8 cellular contexts compared by ENCODE assay signal in the genomic region with DNA sequence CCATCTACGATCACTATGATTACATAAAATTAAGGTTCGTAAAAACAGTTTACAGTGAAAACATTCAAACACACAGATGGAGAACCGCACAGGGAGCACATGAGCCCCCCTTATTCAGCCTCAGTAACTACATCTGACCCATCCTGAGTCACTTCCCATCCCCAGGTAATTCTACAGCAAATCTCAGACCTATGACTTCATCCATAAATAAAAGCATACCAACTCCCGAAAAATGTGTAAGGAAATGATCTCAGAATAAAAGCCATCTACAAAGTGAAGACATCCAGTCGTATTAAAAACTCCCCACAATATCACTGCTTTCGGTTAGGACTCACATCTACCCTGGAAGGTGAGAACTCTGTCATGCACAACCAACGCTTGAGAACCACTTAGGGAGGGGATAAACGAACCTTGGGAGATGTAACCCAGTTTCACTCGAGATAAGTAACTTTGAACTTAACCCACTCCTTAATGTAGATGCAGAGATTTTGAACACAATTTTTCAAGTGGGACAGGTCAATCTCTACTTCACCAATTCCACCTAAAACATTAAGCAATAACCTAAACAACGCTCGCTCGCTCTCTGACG. TPM values are rescaled to one million over a fixed set of nuclear protein-coding genes. Genes with fewer than 3 reads are reported as not detected.
A peak's percentile ranks its signal among the peaks of the same experiment; 100 is the strongest.
DNase-seq lines count a peak whose midpoint lies in the region; ATAC-seq and TF ChIP-seq lines count a peak whose summit lies in the region.

No MANE protein-coding gene starts in this region.

- peaks cover 27% of the 10 kb centered on the region for H3K4me1 ChIP-seq in CD4-positive, CD25-positive, alpha-beta regulatory T cell (ENCODE audit: control insufficient read depth, insufficient read depth, low read length, poor library complexity, severe bottlenecking)
- peaks cover 35% of the 10 kb centered on the region for H3K4me1 ChIP-seq in KMS-11 (ENCODE audit: low read depth, poor library complexity, severe bottlenecking)
- peaks cover 4% of the 10 kb centered on the region for H3K4me1 ChIP-seq in mesendoderm (ENCODE audit: control insufficient read depth, low read depth, low read length)

- in situ Hi-C loops in brain microvascular endothelial cell (cut with HindIII; ENCODE audit: low pct_ligation_motif_present, low sequenced_read_pairs) = no loop called here

- peak overlapping the region; percentile 91 to 96 (median 92) for H3K4me3 Mint-ChIP-seq in CD4-positive, CD25-positive, alpha-beta regulatory T cell

- H2AFZ ChIP-seq in KMS-11 (ENCODE audit: low read depth) = no peak overlapping the region

- peak overlapping the region; percentile 95 for H3K56ac ChIP-seq in mesendoderm (ENCODE audit: low read length)

- no peak for ATAC-seq in CD4-positive, CD25-positive, alpha-beta regulatory T cell (ENCODE audit: low read depth in 2 of 2)

- no peak overlapping the region for H3K4ac ChIP-seq in mesendoderm (ENCODE audit: low read depth, low read length)

- H3K27ac ChIP-seq in CD4-positive, CD25-positive, alpha-beta regulatory T cell (ENCODE audit: insufficient read depth, low read length, poor library complexity, severe bottlenecking) = peak overlapping the region; percentile 99
- H3K27ac ChIP-seq in KMS-11 (peak overlapping the region; percentile 92), brain microvascular endothelial cell (peak overlapping the region; percentile 92), mesendoderm (ENCODE audit: low read depth, low read length) (no peak overlapping the region)

- WGBS in mesendoderm (ENCODE audit: extremely low coverage, insufficient coverage, low lambda C conversion rate) = no CpG with 5 or more reads among the region's 13 CpGs

- H3K4me3 ChIP-seq in CD4-positive, CD25-positive, alpha-beta regulatory T cell (ENCODE audit: low read depth, low read length) = peak overlapping the region; percentile 86
- peak overlapping the region; percentile 29 for H3K4me3 ChIP-seq in KMS-11 (IDR thresholded peaks at IDR 0.05; ENCODE audit: insufficient read depth, low read depth, low read length)
- H3K4me3 ChIP-seq in brain microvascular endothelial cell (ENCODE audit: low read depth, low read length) = peak overlapping the region; percentile 91
- peak overlapping the region; percentile 90 for H3K4me3 ChIP-seq in mesendoderm (ENCODE audit: low read length)

- H3K18ac ChIP-seq in mesendoderm (ENCODE audit: low read length) = no peak overlapping the region

- no peak overlapping the region for H2BK5ac ChIP-seq in mesendoderm (ENCODE audit: low read length)

- no peak overlapping the region for H2AK5ac ChIP-seq in mesendoderm (ENCODE audit: low read length)

- no peak overlapping the region for H3K23ac ChIP-seq in mesendoderm (ENCODE audit: low read length)

- H3K9ac ChIP-seq in KMS-11 (peak overlapping the region; percentile 98), mesendoderm (ENCODE audit: low read length) (peak overlapping the region; percentile 95)

- no peak overlapping the region for H2BK15ac ChIP-seq in mesendoderm (replicated peaks; ENCODE audit: low read depth)

- peak overlapping the region; percentile 82 to 96 (median 95) for H3K27ac Mint-ChIP-seq in CD4-positive, CD25-positive, alpha-beta regulatory T cell

- H3K79me2 ChIP-seq in KMS-11 (ENCODE audit: insufficient read depth, low read depth) (peaks cover 56% of the 10 kb centered on the region), mesendoderm (ENCODE audit: control insufficient read depth, insufficient read depth, low read length) (peaks cover 32% of the 10 kb centered on the region)

- peaks cover 10% of the 10 kb centered on the region; the same call in 1 of the 2 replicates for H4K20me1 ChIP-seq in KMS-11 (ENCODE audit: insufficient read depth)

- no peaks in the 10 kb centered on the region for H3K27me3 ChIP-seq in CD4-positive, CD25-positive, alpha-beta regulatory T cell (ENCODE audit: control insufficient read depth, insufficient read depth, low read length)
- no peaks in the 10 kb centered on the region for H3K27me3 ChIP-seq in KMS-11 (ENCODE audit: insufficient read depth, low read depth)
- no peaks in the 10 kb centered on the region for H3K27me3 ChIP-seq in brain microvascular endothelial cell (replicated peaks)
- no peaks in the 10 kb centered on the region for H3K27me3 ChIP-seq in mesendoderm (ENCODE audit: insufficient read depth, low read length, poor library complexity)

- H3K9me3 Mint-ChIP-seq in CD4-positive, CD25-positive, alpha-beta regulatory T cell = peaks cover 0 to 2% (median 0%) of the 10 kb centered on the region in 7 donors

- H4K8ac ChIP-seq in mesendoderm (ENCODE audit: low read depth, low read length) = no peak overlapping the region

- peak in 1 of 3 donors; percentile 50 for DNase-seq in CD4-positive, CD25-positive, alpha-beta regulatory T cell
- DNase-seq in brain microvascular endothelial cell (peak; percentile 9), mesendoderm (peak; percentile 22), head of caudate nucleus (no peak), HK-2 (ENCODE audit: unreplicated experiment) (no peak), AG20443 (ENCODE audit: low spot score) (no peak), NCI-H2171 treated with DMSO at 0.1 percent for 48 hours (lab: John Stamatoyannopoulos, UW) (no peak)

- intact Hi-C loops in head of caudate nucleus (cut with DNase I) = no loop called here

- H2BK120ac ChIP-seq in mesendoderm (ENCODE audit: low read depth, low read length) = no peak overlapping the region

- H3K79me1 ChIP-seq in mesendoderm (ENCODE audit: low read length) = peaks cover 19% of the 10 kb centered on the region

- no peaks in the 10 kb centered on the region for H3K9me3 ChIP-seq in CD4-positive, CD25-positive, alpha-beta regulatory T cell (ENCODE audit: control insufficient read depth in 2 of 2, low read length in 2 of 2)

- H3K4me2 ChIP-seq in KMS-11 = peak overlapping the region; percentile 71
- peak overlapping the region; percentile 99 for H3K4me2 ChIP-seq in mesendoderm (ENCODE audit: low read length)

- peaks cover 36% of the 10 kb centered on the region for H3K36me3 Mint-ChIP-seq in CD4-positive, CD25-positive, alpha-beta regulatory T cell

- peaks cover 37% of the 10 kb centered on the region for H3K36me3 ChIP-seq in CD4-positive, CD25-positive, alpha-beta regulatory T cell (ENCODE audit: control insufficient read depth, insufficient read depth, low read length)
- H3K36me3 ChIP-seq in KMS-11 (ENCODE audit: insufficient read depth) (peaks cover 30% of the 10 kb centered on the region; the same call in 1 of the 2 replicates), brain microvascular endothelial cell (replicated peaks) (peaks cover 28% of the 10 kb centered on the region), mesendoderm (ENCODE audit: control insufficient read depth, insufficient read depth, low read length) (peaks cover 14% of the 10 kb centered on the region)

- H3K27me3 Mint-ChIP-seq in CD4-positive, CD25-positive, alpha-beta regulatory T cell = peaks cover 4% of the 10 kb centered on the region

- peaks cover 7 to 45% (median 31%) of the 10 kb centered on the region in 4 donors for H3K4me1 Mint-ChIP-seq in CD4-positive, CD25-positive, alpha-beta regulatory T cell

- no peak overlapping the region for H4K5ac ChIP-seq in mesendoderm (ENCODE audit: low read length)

- TF ChIP-seq CTCF in KMS-11 (conservative IDR thresholded peaks at IDR 0.05; ENCODE audit: low read depth, low read length) = no peak
- TF ChIP-seq CTCF in brain microvascular endothelial cell (IDR thresholded peaks at IDR 0.05; ENCODE audit: low read depth, low read length, missing control alignments) = no peak

RNA-seq across cellular contexts. Expression of gene USP36, which starts 1.3 kb away (rescaled TPM):
- total RNA-seq in CD4-positive, CD25-positive, alpha-beta regulatory T cell = 407 TPM
- 10 to 100 TPM; 19.6 to 22.2 (median 21.2) TPM for polyA plus RNA-seq in CD4-positive, CD25-positive, alpha-beta regulatory T cell
- polyA plus RNA-seq in mesendoderm (2013, experiment 1 of 2) = 51.3 TPM
- 53.0 TPM for polyA plus RNA-seq in mesendoderm (2013, experiment 2 of 2)

RNA-seq across cellular contexts. Expression of gene CYTH1, which starts 57.2 kb away (rescaled TPM):
- total RNA-seq in CD4-positive, CD25-positive, alpha-beta regulatory T cell = 487 TPM
- polyA plus RNA-seq in CD4-positive, CD25-positive, alpha-beta regulatory T cell = 100 to 1,000 TPM; 202 to 214 (median 206) TPM
- 6.8 TPM for polyA plus RNA-seq in mesendoderm (2013, experiment 1 of 2)
- 6.3 TPM for polyA plus RNA-seq in mesendoderm (2013, experiment 2 of 2)

Comparison
In these comparisons a context has a peak if more than half of its experiments do, and no peak if none do; other contexts are left out.
1. DNase-seq: peak in brain microvascular endothelial cell (single experiment) and mesendoderm (single experiment); none in head of caudate nucleus (0 of 42), HK-2 (single experiment), AG20443 (single experiment) and NCI-H2171 treated with DMSO at 0.1 percent for 48 hours (single experiment).
2. H3K4me3 ChIP-seq: peak in every context shown above with its lines; median percentile 91 in brain microvascular endothelial cell; 90 in mesendoderm; 86 in CD4-positive, CD25-positive, alpha-beta regulatory T cell; 29 in KMS-11.